ENCODE assay signal across 8 cellular contexts in the genomic region with DNA sequence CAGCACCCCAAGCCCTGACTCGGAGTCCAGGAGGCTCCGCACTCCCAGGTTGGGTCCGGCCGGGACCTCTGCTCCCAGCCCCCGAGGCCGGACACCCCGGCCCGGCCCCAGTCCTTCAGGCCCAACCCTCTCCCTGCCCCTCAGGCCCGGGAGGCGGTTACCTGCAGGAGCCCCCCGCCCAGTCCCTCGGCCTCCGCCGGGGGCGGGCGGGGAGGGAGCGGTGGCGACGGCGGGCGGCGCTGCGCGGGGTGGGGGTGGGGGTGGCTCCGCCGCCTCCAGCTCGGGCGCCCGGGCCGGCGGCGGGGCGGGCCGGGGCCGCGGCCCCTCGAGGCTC. TPM values are rescaled to one million over a fixed set of nuclear protein-coding genes. Genes with fewer than 3 reads are reported as not detected.
DNase-seq lines count a peak whose midpoint lies in the region; ATAC-seq, FAIRE-seq and TF ChIP-seq lines count a peak whose summit lies in the region.

No MANE protein-coding gene starts in this region.

- POLR2A ChIA-PET in HCT116 (lab: Charles Lee): no interaction called here
- POLR2A ChIA-PET in K562 (lab: Yijun Ruan, JAX): no interaction called here

- H2AFZ ChIP-seq in HCT116 (ENCODE audit: low read depth, low read length, poor library complexity, severe bottlenecking) (no peak overlapping the region), K562 (ENCODE audit: low read depth, low read length) (peak overlapping the region; percentile 59; the same call in 1 of the 2 replicates)

- H3K27me3 ChIP-seq in HCT116 (ENCODE audit: insufficient read depth, low read length): no peaks in the 10 kb centered on the region
- no peaks in the 10 kb centered on the region for H3K27me3 ChIP-seq in K562 (ENCODE audit: control insufficient read depth in 2 of 2, insufficient read depth in 2 of 2, low read length in 2 of 2)

- H3K9me3 ChIP-seq in HCT116 (ENCODE audit: control insufficient read depth in 1 of 2, insufficient read depth in 1 of 2, low read depth in 1 of 2, low read length in 2 of 2) (no peaks in the 10 kb centered on the region), K562 (replicated peaks; ENCODE audit: control insufficient read depth, insufficient read depth, low read depth, low read length) (no peaks in the 10 kb centered on the region)

- no peaks in the 10 kb centered on the region for H3K9me2 ChIP-seq in HCT116 (ENCODE audit: insufficient read depth)

- H3K36me3 Mint-ChIP-seq in stimulated activated naive CD8-positive, alpha-beta T cell treated with anti-CD3 and anti-CD28 coated beads, Interleukin-15, Interleukin-2, amounts not matched to agents 100 ng/mL and 50 ng/mL, for 24 hours (ENCODE audit: low read depth): no peaks in the 10 kb centered on the region

- H3K79me2 ChIP-seq in HCT116 (ENCODE audit: insufficient read depth, low read length) (peaks cover 55% of the 10 kb centered on the region), K562 (ENCODE audit: control insufficient read depth, insufficient read depth, low read length) (peaks cover 50% of the 10 kb centered on the region)

- H3K4me2 ChIP-seq in HCT116 (ENCODE audit: low read length) (peak overlapping the region; percentile 79), K562 (ENCODE audit: insufficient read depth, low read length) (peak overlapping the region; percentile 76)

- H3K9ac ChIP-seq in HCT116 (ENCODE audit: low read length): peak overlapping the region; percentile 99
- H3K9ac ChIP-seq in K562 (ENCODE audit: insufficient read depth in 1 of 2, low read depth in 2 of 2, low read length in 2 of 2): peak overlapping the region; percentile 78 to 95

- peak; percentile 41 for TF ChIP-seq POLR2A in HCT116 (IDR thresholded peaks at IDR 0.05; ENCODE audit: borderline replicate concordance, extremely low read depth, insufficient read depth, insufficient read length)
- no peak; the same call in 1 of the 2 replicates for TF ChIP-seq POLR2A in K562 (conservative IDR thresholded peaks at IDR 0.05)

- H3K4me3 Mint-ChIP-seq in stimulated activated naive CD8-positive, alpha-beta T cell treated with anti-CD3 and anti-CD28 coated beads, Interleukin-15, Interleukin-2, amounts not matched to agents 100 ng/mL and 50 ng/mL, for 24 hours: peak overlapping the region; percentile 91

- ATAC-seq in GM18511 (IDR thresholded peaks at IDR 0.05; ENCODE audit: unreplicated experiment): peak; percentile 50
- ATAC-seq in HCT116: peak; percentile 74
- peak; percentile 78 for ATAC-seq in K562
- peak; percentile 61 for ATAC-seq in left colon

- intact Hi-C loops in HCT116 (cut with micrococcal nuclease) (no loop called here), K562 (cut with micrococcal nuclease) (no loop called here), left colon (cut with DNase I, micrococcal nuclease) (no loop called here)

- FAIRE-seq in K562 (lab: Jason Lieb, UNC): no peak

- TF ChIP-seq RAD21 in HCT116 (IDR thresholded peaks at IDR 0.05; ENCODE audit: low read depth) (no peak), K562 (CRISPR knock-in tag; conservative IDR thresholded peaks at IDR 0.05 in 1 of 2, IDR thresholded peaks at IDR 0.05 in 1 of 2) (no peak)

- TF ChIP-seq EP300 in K562 (IDR thresholded peaks at IDR 0.05; ENCODE audit: low read length): no peak

- CTCF ChIA-PET in HCT116 (lab: Charles Lee): no interaction called here
- CTCF ChIA-PET in K562 (lab: Yijun Ruan, JAX; ENCODE audit: low intra/inter-chr PET ratio): no interaction called here

- H3K36me3 ChIP-seq in HCT116 (ENCODE audit: control insufficient read depth in 1 of 2, insufficient read depth in 2 of 2, low read length in 2 of 2): no peaks in the 10 kb centered on the region
- peaks cover 16% of the 10 kb centered on the region; the same call in 1 of the 3 replicates for H3K36me3 ChIP-seq in K562 (ENCODE audit: control insufficient read depth, insufficient read depth, low read length)

- DNase-seq in HCT116 (ENCODE audit: low read depth, low spot score): peak; percentile 2
- DNase-seq in NCI-H1930 (lab: John Stamatoyannopoulos, UW): peak; percentile 33 to 68
- peak in 2 of 4 experiments; percentile 51 to 81 for DNase-seq in K562 (ENCODE audit: extremely low read depth in 1 of 4, low spot score in 3 of 4)
- DNase-seq in left colon: no peak
- DNase-seq in SK-N-DZ (ENCODE audit: low spot score): no peak
- DNase-seq in G401 (ENCODE audit: low spot score): no peak

- no peaks in the 10 kb centered on the region for H3K9me1 ChIP-seq in K562 (ENCODE audit: control insufficient read depth, insufficient read depth, low read length)

- peaks cover 12% of the 10 kb centered on the region; the same call in 1 of the 2 replicates for H4K20me1 ChIP-seq in HCT116 (ENCODE audit: insufficient read depth)
- H4K20me1 ChIP-seq in K562 (replicated peaks; ENCODE audit: control insufficient read depth, insufficient read depth, low read length): peaks cover 20% of the 10 kb centered on the region

- H3K27ac ChIP-seq in HCT116 (ENCODE audit: low read depth, low read length) (peak overlapping the region; percentile 99), K562 (ENCODE audit: extremely low read depth, low read depth, low read length) (peak overlapping the region; percentile 82)

- H3K27me3 Mint-ChIP-seq in stimulated activated naive CD8-positive, alpha-beta T cell treated with anti-CD3 and anti-CD28 coated beads, Interleukin-15, Interleukin-2, amounts not matched to agents 100 ng/mL and 50 ng/mL, for 24 hours: no peaks in the 10 kb centered on the region

- RAD21 ChIA-PET in HCT116 (lab: Charles Lee; ENCODE audit: low non-redundant PET in 1 of 2, low total read pairs in 2 of 2, uncharacterized antibody in 2 of 2, unreplicated experiment in 2 of 2): interaction anchor here in 1 of 2 experiments (0.6 kb wide), 1 partner anchor 96 kb away, joined by 5 read pairs; no protein-coding TSS in a partner anchor

- peaks cover 40% of the 10 kb centered on the region for H3K4me1 Mint-ChIP-seq in stimulated activated naive CD8-positive, alpha-beta T cell treated with anti-CD3 and anti-CD28 coated beads, Interleukin-15, Interleukin-2, amounts not matched to agents 100 ng/mL and 50 ng/mL, for 24 hours (ENCODE audit: low read depth)

- peak overlapping the region; percentile 74 for H3K27ac Mint-ChIP-seq in stimulated activated naive CD8-positive, alpha-beta T cell treated with anti-CD3 and anti-CD28 coated beads, Interleukin-15, Interleukin-2, amounts not matched to agents 100 ng/mL and 50 ng/mL, for 24 hours

- no peak for TF ChIP-seq CTCF in HCT116 (IDR thresholded peaks at IDR 0.05 in 2 of 3, conservative IDR thresholded peaks at IDR 0.05 in 1 of 3; ENCODE audit: borderline replicate concordance in 1 of 3, insufficient read depth in 1 of 3, low read depth in 2 of 3, low read length in 2 of 3)
- no peak for TF ChIP-seq CTCF in K562 (IDR thresholded peaks at IDR 0.05 in 2 of 3, conservative IDR thresholded peaks at IDR 0.05 in 1 of 3; ENCODE audit: insufficient read depth in 2 of 3, low read depth in 1 of 3, low read length in 3 of 3)

- no TSS peak for BruUV-seq in HCT116 (replicated peaks; lab: Mats Ljungman, UMichigan)
- BruUV-seq in K562 (replicated peaks; lab: Mats Ljungman, UMichigan): no TSS peak

- WGBS in K562 (ENCODE audit: insufficient coverage, low coverage, missing lambda C conversion rate): no CpG with 5 or more reads among the region's 37 CpGs

- H3K9me3 Mint-ChIP-seq in stimulated activated naive CD8-positive, alpha-beta T cell treated with anti-CD3 and anti-CD28 coated beads, Interleukin-15, Interleukin-2, amounts not matched to agents 100 ng/mL and 50 ng/mL, for 24 hours: no peaks in the 10 kb centered on the region

- H3K4me3 ChIP-seq in HCT116 (replicated peaks in 1 of 2; ENCODE audit: low read depth in 1 of 2, low read length in 2 of 2) (peak overlapping the region; percentile 85 to 91), K562 (peak overlapping the region; percentile 94)

- in situ Hi-C loops in K562 (cut with MboI) (no loop called here), G401 (cut with HindIII; ENCODE audit: low sequenced_read_pairs) (no loop called here)

- peaks cover 9 to 19% of the 10 kb centered on the region in 2 experiments; a peak in 3 of 4 replicates for H3K4me1 ChIP-seq in HCT116 (ENCODE audit: control insufficient read depth in 1 of 2, insufficient read depth in 2 of 2, low read length in 2 of 2)
- peaks cover 12 to 18% of the 10 kb centered on the region in 2 experiments; a peak in 4 of 5 replicates for H3K4me1 ChIP-seq in K562 (replicated peaks in 1 of 2; ENCODE audit: control insufficient read depth in 2 of 2, insufficient read depth in 2 of 2, low read length in 2 of 2)

TF ChIP-seq in HCT116, 20 proteins besides CTCF, POLR2A, EP300 and RAD21 (continues in another document):
- TF ChIP-seq SIN3A (IDR thresholded peaks at IDR 0.05; ENCODE audit: low read depth) (no peak), ZFX (IDR thresholded peaks at IDR 0.05) (peak; percentile 84), EZH2phosphoT487 (IDR thresholded peaks at IDR 0.05; ENCODE audit: borderline replicate concordance) (no peak)

TF ChIP-seq in K562, 482 proteins besides CTCF, POLR2A, EP300 and RAD21 (continues in another document):
- TF ChIP-seq MAZ (CRISPR knock-in tag; conservative IDR thresholded peaks at IDR 0.05 in 1 of 2, IDR thresholded peaks at IDR 0.05 in 1 of 2) (no peak), ZFX (CRISPR knock-in tag; IDR thresholded peaks at IDR 0.05) (peak; percentile 24; the same call in 1 of the 2 replicates)

RNA-seq across cellular contexts. Expression of a gene that starts 0.3 kb away (rescaled TPM):
- total RNA-seq in HCT116 (2021; ENCODE audit: unreplicated experiment) (66.7 TPM), K562 (2014; rRNA removed) (22.5 and 26.7 TPM in 2 replicates), K562 (2014; rRNA removed; fragmentation: Illumina TruSeq; extraction: Trizol) (17.5 and 17.6 TPM in 2 replicates), K562 (2015; rRNA removed; fragmentation: Illumina TruSeq; extraction: Trizol) (19.0 TPM in 2 replicates), K562 (2021) (37.5 and 43.6 TPM in 2 replicates), left colon (10 to 100 TPM; 49.4 to 54.9 TPM)
- 28.4 and 32.7 TPM in 2 replicates for polyA plus RNA-seq in HCT116 (2012)
- total RNA-seq in K562 (2011; cell fraction: chromatin; rRNA removed; ENCODE audit: low replicate concordance): 51.3 and 53.3 TPM in 2 replicates
- total RNA-seq in K562 (2011; cell fraction: nucleolus; rRNA removed): 28.7 and 31.3 TPM in 2 replicates
- total RNA-seq in K562 (2011; cell fraction: nucleoplasm; rRNA removed): 20.4 and 27.4 TPM in 2 replicates
- polyA plus RNA-seq in K562 (2011; rRNA removed) (12.9 and 13.5 TPM in 2 replicates), K562 (2014; fragmentation: Illumina TruSeq; extraction: Trizol) (15.9 and 18.6 TPM in 2 replicates), K562 (2014; fragmentation: Nextera tagmentation; extraction: Ambion mirVana) (under 1 TPM; 0.35 to 0.44 TPM), K562 (2014; rRNA removed) (12.9 and 13.3 TPM in 2 replicates)
- 11.1 and 12.3 TPM in 2 replicates for polyA plus RNA-seq in K562 (2011; cell fraction: cytosol; rRNA removed)
- polyA plus RNA-seq in K562 (2011; cell fraction: nucleus; rRNA removed): 10.2 and 12.3 TPM in 2 replicates
- 10.1 and 12.6 TPM in 2 replicates for polyA plus RNA-seq in K562 (2012)
- polyA minus RNA-seq in K562 (2011; rRNA and poly(A)+ RNA removed): 38.3 and 38.9 TPM in 2 replicates
- 21.9 and 23.8 TPM in 2 replicates for polyA minus RNA-seq in K562 (2011; cell fraction: cytosol; rRNA and poly(A)+ RNA removed)
- polyA minus RNA-seq in K562 (2011; cell fraction: nucleus; rRNA and poly(A)+ RNA removed): 10.5 and 15.9 TPM in 2 replicates
- 25.2 and 27.9 TPM in 2 replicates for polyA plus RNA-seq in SK-N-DZ (2014; cell fraction: cytosol; rRNA removed)
- 9.5 and 14.0 TPM in 2 replicates for polyA plus RNA-seq in SK-N-DZ (2014; cell fraction: nucleus; rRNA removed)
- total RNA-seq in G401 (2014; rRNA removed; shearing (Covaris generic)): 18.4 and 25.5 TPM in 2 replicates

Comparison
In these comparisons a context has a peak if more than half of its experiments do, and no peak if none do; other contexts are left out.
1. DNase-seq: peak in HCT116 (single experiment) and NCI-H1930 (2 of 2); none in left colon (0 of 2), SK-N-DZ (single experiment) and G401 (single experiment).
2. Peak in every context shown above with its lines, with median percentiles within 50 percentile points of each other: ATAC-seq.